13 cellular contexts compared by ENCODE assay signal in genomic region chr2:172431428-172431827, GRCh38. TPM values are rescaled to one million over a fixed set of nuclear protein-coding genes. Genes with fewer than 3 reads are reported as not detected.
DNase-seq lines count a peak whose midpoint lies in the region; ATAC-seq and TF ChIP-seq lines count a peak whose summit lies in the region.
"Had no signal": no experiment of that assay in that cellular context is flagged by ENCODE, and none has a peak within 500 bp of the region (broad histone marks: within the 10 kb centered on the region; RNA-seq: fewer than 3 reads in every experiment).

No MANE protein-coding gene starts in this region.

- RAD21 ChIA-PET in HCT116 (lab: Charles Lee; ENCODE audit: low non-redundant PET in 1 of 2, low total read pairs in 2 of 2, uncharacterized antibody in 2 of 2, unreplicated experiment in 2 of 2), result interaction anchor here in 1 of 2 experiments (1.0 kb wide), 1 partner anchor 29 kb away, joined by 4 read pairs; no protein-coding TSS in a partner anchor

- DNase-seq in HCT116 (ENCODE audit: low read depth, low spot score) (no peak), esophagus squamous epithelium (lab: John Stamatoyannopoulos, UW) (no peak), neural crest cell (ENCODE audit: low read depth, low spot score) (no peak), NCI-H526 treated with DMSO at 0.1 percent for 48 hours (lab: John Stamatoyannopoulos, UW) (no peak), HCEC 1CT (no peak), T-cell (no peak)
- DNase-seq: activated T-cell treated with anti-CD3 and anti-CD28 coated beads for 4 hours, NCI-H2081 treated with DMSO at 0.1 percent for 48 hours, WERI-Rb-1 had no signal

- no peak overlapping the region for H3K4me3 ChIP-seq in BLaER1 treated with 17β-estradiol and CSF1 and Interleukin-3, amounts not matched to agents 10 nM and 100 nM
- no peak overlapping the region for H3K4me3 ChIP-seq in HCT116 (replicated peaks in 1 of 2; ENCODE audit: low read depth in 1 of 2, low read length in 2 of 2)
- peak overlapping the region in 1 of 4 donors; percentile 88 for H3K4me3 ChIP-seq in esophagus squamous epithelium

- CTCF ChIA-PET in HCT116 (lab: Charles Lee), result interaction anchor here (2.8 kb wide), 1 partner anchor 30 kb away, joined by 18 read pairs; no protein-coding TSS in a partner anchor
- CTCF ChIA-PET in T-cell (lab: Charles Lee), result interaction anchor here (1.0 to 8.7 kb wide), 4 partner anchors 10 to 31 kb away, joined by 3 to 126 read pairs (median 53); no protein-coding TSS in a partner anchor

- ATAC-seq in HCT116 (no peak), T-cell (replicated peaks in 1 of 4) (no peak), HG03196 (IDR thresholded peaks at IDR 0.05; ENCODE audit: unreplicated experiment) (no peak)

- BruUV-seq in HCT116 (replicated peaks; lab: Mats Ljungman, UMichigan), result no TSS peak

- H3K9ac ChIP-seq in BLaER1 treated with 17β-estradiol and CSF1 and Interleukin-3, amounts not matched to agents 10 nM and 100 nM, result no peak overlapping the region
- no peak overlapping the region for H3K9ac ChIP-seq in HCT116 (ENCODE audit: low read length)

- peaks cover 0 to 29% (median 13%) of the 10 kb centered on the region in 11 experiments; a peak in 6 of 22 replicates for H4K20me1 ChIP-seq in BLaER1 treated with 17β-estradiol and CSF1 and Interleukin-3, amounts not matched to agents 10 nM and 100 nM
- H4K20me1 ChIP-seq in HCT116 (ENCODE audit: insufficient read depth), result peaks cover 6% of the 10 kb centered on the region; the same call in 1 of the 2 replicates

- H3K4me1 Mint-ChIP-seq in neural crest cell (peaks cover 36% of the 10 kb centered on the region), T-cell (peaks cover 7 to 78% (median 7%) of the 10 kb centered on the region in 3 donors)

- TF ChIP-seq POLR2A in HCT116 (IDR thresholded peaks at IDR 0.05; ENCODE audit: borderline replicate concordance, extremely low read depth, insufficient read depth, insufficient read length) (no peak), esophagus squamous epithelium (IDR thresholded peaks at IDR 0.05) (no peak)

- 17 to 27% methylated on average over 4 of the region's 4 CpGs for WGBS in esophagus squamous epithelium, 2 donors

- peaks cover 11 to 79% (median 30%) of the 10 kb centered on the region in 11 experiments; a peak in 18 of 22 replicates for H3K27me3 ChIP-seq in BLaER1 treated with 17β-estradiol and CSF1 and Interleukin-3, amounts not matched to agents 10 nM and 100 nM
- H3K27me3 ChIP-seq in HCT116 (ENCODE audit: insufficient read depth, low read length), result no peaks in the 10 kb centered on the region
- H3K27me3 ChIP-seq in esophagus squamous epithelium, result peaks cover 0 to 33% (median 0%) of the 10 kb centered on the region in 4 donors

- intact Hi-C loops in HCT116 (cut with micrococcal nuclease) (no loop called here), esophagus squamous epithelium (cut with DNase I) (no loop called here)

- TF ChIP-seq CTCF in HCT116 (IDR thresholded peaks at IDR 0.05 in 2 of 3, conservative IDR thresholded peaks at IDR 0.05 in 1 of 3; ENCODE audit: borderline replicate concordance in 1 of 3, insufficient read depth in 1 of 3, low read depth in 2 of 3, low read length in 2 of 3) (no peak), esophagus squamous epithelium (IDR thresholded peaks at IDR 0.05) (no peak), neural crest cell (conservative IDR thresholded peaks at IDR 0.05) (no peak)

- no peak for TF ChIP-seq RAD21 in HCT116 (IDR thresholded peaks at IDR 0.05; ENCODE audit: low read depth)

- no peaks in the 10 kb centered on the region for H3K9me2 ChIP-seq in HCT116 (ENCODE audit: insufficient read depth)

- H3K27ac Mint-ChIP-seq in neural crest cell (ENCODE audit: unreplicated experiment) (no peak overlapping the region), T-cell (peak overlapping the region in 1 of 2 donors; percentile 90)
- H3K27ac Mint-ChIP-seq: IgD-negative memory B cell, memory B cell had no signal

- H3K9me3 Mint-ChIP-seq in neural crest cell (no peaks in the 10 kb centered on the region), T-cell (no peaks in the 10 kb centered on the region)
- H3K9me3 Mint-ChIP-seq: IgD-negative memory B cell, memory B cell had no signal

- H3K36me3 ChIP-seq in BLaER1 treated with 17β-estradiol and CSF1 and Interleukin-3, amounts not matched to agents 10 nM and 100 nM, result no peaks in the 10 kb centered on the region
- H3K36me3 ChIP-seq in HCT116 (ENCODE audit: control insufficient read depth in 1 of 2, insufficient read depth in 2 of 2, low read length in 2 of 2), result 0 out of 4 replicates have a peak, but pooled peaks cover 0 to 4% of the 10 kb centered on the region in 2 experiments
- no peaks in the 10 kb centered on the region for H3K36me3 ChIP-seq in esophagus squamous epithelium
- H3K36me3 ChIP-seq: WERI-Rb-1 had no signal

- peaks cover 89% of the 10 kb centered on the region for H3K79me2 ChIP-seq in HCT116 (ENCODE audit: insufficient read depth, low read length)

- peaks cover 43 to 70% (median 62%) of the 10 kb centered on the region in 10 experiments for H3K4me1 ChIP-seq in BLaER1 treated with 17β-estradiol and CSF1 and Interleukin-3, amounts not matched to agents 10 nM and 100 nM
- H3K4me1 ChIP-seq in HCT116 (ENCODE audit: control insufficient read depth in 1 of 2, insufficient read depth in 2 of 2, low read length in 2 of 2) (peaks cover 36 to 86% of the 10 kb centered on the region in 2 experiments), esophagus squamous epithelium (peaks cover 5 to 100% (median 36%) of the 10 kb centered on the region in 3 donors)

- H2AFZ ChIP-seq in HCT116 (ENCODE audit: low read depth, low read length, poor library complexity, severe bottlenecking), result no peak overlapping the region

- H3K36me3 Mint-ChIP-seq in neural crest cell (ENCODE audit: low read depth) (no peaks in the 10 kb centered on the region), T-cell (no peaks in the 10 kb centered on the region)
- H3K36me3 Mint-ChIP-seq: IgD-negative memory B cell, memory B cell had no signal

- peak overlapping the region; percentile 23 for H3K4me3 Mint-ChIP-seq in neural crest cell
- peak overlapping the region in 1 of 3 donors; percentile 94 for H3K4me3 Mint-ChIP-seq in T-cell
- H3K4me3 Mint-ChIP-seq: memory B cell had no signal

- H3K4me2 ChIP-seq in BLaER1 treated with 17β-estradiol and CSF1 and Interleukin-3, amounts not matched to agents 10 nM and 100 nM, result peak overlapping the region; percentile 27 to 68 (median 53); a peak in 21 of 22 replicates
- peak overlapping the region; percentile 87 for H3K4me2 ChIP-seq in HCT116 (ENCODE audit: low read length)

- POLR2A ChIA-PET in HCT116 (lab: Charles Lee) (interaction anchor here (1.0 to 4.6 kb wide), 3 partner anchors 9 to 29 kb away, joined by 3 to 39 read pairs (median 3); no protein-coding TSS in a partner anchor), T-cell (lab: Charles Lee) (interaction anchor here (0.5 to 0.7 kb wide), 3 partner anchors 9 to 431 kb away, joined by 3 read pairs; no protein-coding TSS in a partner anchor)

- no peaks in the 10 kb centered on the region for H3K9me3 ChIP-seq in BLaER1 treated with 17β-estradiol and CSF1 and Interleukin-3, amounts not matched to agents 10 nM and 100 nM (replicated peaks in 1 of 11)
- H3K9me3 ChIP-seq in HCT116 (ENCODE audit: control insufficient read depth in 1 of 2, insufficient read depth in 1 of 2, low read depth in 1 of 2, low read length in 2 of 2), result no peaks in the 10 kb centered on the region
- no peaks in the 10 kb centered on the region for H3K9me3 ChIP-seq in esophagus squamous epithelium

- H3K27me3 Mint-ChIP-seq in neural crest cell (ENCODE audit: low read depth) (peaks cover 5% of the 10 kb centered on the region), T-cell (no peaks in the 10 kb centered on the region)
- H3K27me3 Mint-ChIP-seq: memory B cell had no signal

- H3K27ac ChIP-seq in BLaER1 treated with 17β-estradiol and CSF1 and Interleukin-3, amounts not matched to agents 10 nM and 100 nM, result no peak overlapping the region
- H3K27ac ChIP-seq in HCT116 (ENCODE audit: low read depth, low read length), result no peak overlapping the region
- peak overlapping the region in 3 of 4 donors; percentile 83 to 96 (median 94) for H3K27ac ChIP-seq in esophagus squamous epithelium
- H3K27ac ChIP-seq: WERI-Rb-1 had no signal

TF ChIP-seq in HCT116, 20 proteins besides CTCF, POLR2A, EP300 and RAD21:
- TF ChIP-seq YY1 (IDR thresholded peaks at IDR 0.05; ENCODE audit: extremely low read depth, insufficient replicate concordance, low read depth, low read length), result no peak
- no peak for TF ChIP-seq SIN3A (IDR thresholded peaks at IDR 0.05; ENCODE audit: low read depth)
- 0 out of 2 replicates have a peak, but pooled peaks have one; percentile 7 for TF ChIP-seq SP1 (IDR thresholded peaks at IDR 0.05; ENCODE audit: low read depth)
- no peak for TF ChIP-seq ELF1 (IDR thresholded peaks at IDR 0.05; ENCODE audit: borderline replicate concordance, low read depth)
TF ChIP-seq in HCT116: peak in this region for 1.

RNA-seq across cellular contexts. Expression of gene ITGA6, which starts 4.0 kb away (rescaled TPM):
- total RNA-seq in HCT116 (2021; ENCODE audit: unreplicated experiment) (93.1 TPM), esophagus squamous epithelium (100 to 1,000 TPM in 2 of 4 donors, 10 to 100 TPM in 2; 60.0 to 164 (median 105) TPM), neural crest cell (36.8 and 37.7 TPM in 2 replicates), T-cell (100 to 1,000 TPM in 2 of 5 donors, 10 to 100 TPM in 3; 50.7 to 188 (median 80.9) TPM)
- 40.2 and 46.0 TPM in 2 replicates for polyA plus RNA-seq in HCT116 (2012)

Comparison
In these comparisons a context has a peak if more than half of its experiments do, and no peak if none do; other contexts are left out.
1. H3K27ac ChIP-seq: peak in esophagus squamous epithelium (3 of 4); none in BLaER1 treated with 17β-estradiol and CSF1 and Interleukin-3, amounts not matched to agents 10 nM and 100 nM (0 of 11) and HCT116 (single experiment).